Comparison of ENCODE assay signal across 1 cellular context in the genomic region with DNA sequence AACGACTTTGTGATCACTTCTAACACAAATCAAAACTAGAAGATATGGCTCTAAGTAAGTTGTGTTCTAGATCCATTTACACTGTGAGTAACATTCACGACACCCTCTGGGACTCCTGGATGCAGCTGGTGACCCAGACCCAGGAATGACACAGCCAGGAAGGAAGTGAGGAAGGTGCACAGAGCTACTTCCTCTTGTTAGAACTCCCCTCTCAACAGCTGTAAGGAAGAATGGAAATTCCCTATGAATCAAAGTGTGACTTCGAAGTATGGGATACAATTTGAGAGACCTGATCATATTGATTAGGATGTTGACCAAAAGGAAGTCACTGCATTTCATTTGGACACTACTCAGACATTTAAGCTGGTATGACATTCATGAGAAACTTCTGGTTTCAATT.
A peak's percentile ranks its signal among the peaks of the same experiment; 100 is the strongest.
TF ChIP-seq lines count a peak whose summit lies in the region.

No MANE protein-coding gene starts in this region.

TF ChIP-seq in K562, 482 proteins besides CTCF, POLR2A, EP300 and RAD21:
- TF ChIP-seq RBM14 (IDR thresholded peaks at IDR 0.05; ENCODE audit: borderline replicate concordance, insufficient read depth, low read depth, low read length) (no peak), ZKSCAN3 (CRISPR knock-in tag; IDR thresholded peaks at IDR 0.05) (no peak), SPI1 (IDR thresholded peaks at IDR 0.05; ENCODE audit: borderline replicate concordance, low read depth, low read length) (peak; percentile 45; the same call in 1 of the 2 replicates), ETV6 (IDR thresholded peaks at IDR 0.05; ENCODE audit: borderline replicate concordance in 1 of 2, low read depth in 2 of 2, low read length in 1 of 2) (no peak), ETV6 (CRISPR knock-in tag; IDR thresholded peaks at IDR 0.05; ENCODE audit: borderline replicate concordance) (no peak), ASH1L (IDR thresholded peaks at IDR 0.05; ENCODE audit: borderline replicate concordance, low read depth, partially characterized antibody) (no peak), NR2C2 (CRISPR knock-in tag; IDR thresholded peaks at IDR 0.05) (no peak), NR2C2 (tag; IDR thresholded peaks at IDR 0.05) (no peak)
- TF ChIP-seq, protein P1, sequence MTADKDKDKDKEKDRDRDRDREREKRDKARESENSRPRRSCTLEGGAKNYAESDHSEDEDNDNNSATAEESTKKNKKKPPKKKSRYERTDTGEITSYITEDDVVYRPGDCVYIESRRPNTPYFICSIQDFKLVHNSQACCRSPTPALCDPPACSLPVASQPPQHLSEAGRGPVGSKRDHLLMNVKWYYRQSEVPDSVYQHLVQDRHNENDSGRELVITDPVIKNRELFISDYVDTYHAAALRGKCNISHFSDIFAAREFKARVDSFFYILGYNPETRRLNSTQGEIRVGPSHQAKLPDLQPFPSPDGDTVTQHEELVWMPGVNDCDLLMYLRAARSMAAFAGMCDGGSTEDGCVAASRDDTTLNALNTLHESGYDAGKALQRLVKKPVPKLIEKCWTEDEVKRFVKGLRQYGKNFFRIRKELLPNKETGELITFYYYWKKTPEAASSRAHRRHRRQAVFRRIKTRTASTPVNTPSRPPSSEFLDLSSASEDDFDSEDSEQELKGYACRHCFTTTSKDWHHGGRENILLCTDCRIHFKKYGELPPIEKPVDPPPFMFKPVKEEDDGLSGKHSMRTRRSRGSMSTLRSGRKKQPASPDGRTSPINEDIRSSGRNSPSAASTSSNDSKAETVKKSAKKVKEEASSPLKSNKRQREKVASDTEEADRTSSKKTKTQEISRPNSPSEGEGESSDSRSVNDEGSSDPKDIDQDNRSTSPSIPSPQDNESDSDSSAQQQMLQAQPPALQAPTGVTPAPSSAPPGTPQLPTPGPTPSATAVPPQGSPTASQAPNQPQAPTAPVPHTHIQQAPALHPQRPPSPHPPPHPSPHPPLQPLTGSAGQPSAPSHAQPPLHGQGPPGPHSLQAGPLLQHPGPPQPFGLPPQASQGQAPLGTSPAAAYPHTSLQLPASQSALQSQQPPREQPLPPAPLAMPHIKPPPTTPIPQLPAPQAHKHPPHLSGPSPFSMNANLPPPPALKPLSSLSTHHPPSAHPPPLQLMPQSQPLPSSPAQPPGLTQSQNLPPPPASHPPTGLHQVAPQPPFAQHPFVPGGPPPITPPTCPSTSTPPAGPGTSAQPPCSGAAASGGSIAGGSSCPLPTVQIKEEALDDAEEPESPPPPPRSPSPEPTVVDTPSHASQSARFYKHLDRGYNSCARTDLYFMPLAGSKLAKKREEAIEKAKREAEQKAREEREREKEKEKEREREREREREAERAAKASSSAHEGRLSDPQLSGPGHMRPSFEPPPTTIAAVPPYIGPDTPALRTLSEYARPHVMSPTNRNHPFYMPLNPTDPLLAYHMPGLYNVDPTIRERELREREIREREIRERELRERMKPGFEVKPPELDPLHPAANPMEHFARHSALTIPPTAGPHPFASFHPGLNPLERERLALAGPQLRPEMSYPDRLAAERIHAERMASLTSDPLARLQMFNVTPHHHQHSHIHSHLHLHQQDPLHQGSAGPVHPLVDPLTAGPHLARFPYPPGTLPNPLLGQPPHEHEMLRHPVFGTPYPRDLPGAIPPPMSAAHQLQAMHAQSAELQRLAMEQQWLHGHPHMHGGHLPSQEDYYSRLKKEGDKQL (CRISPR knock-in tag; IDR thresholded peaks at IDR 0.05; ENCODE audit: borderline replicate concordance), result no peak
- TF ChIP-seq, protein P2, sequence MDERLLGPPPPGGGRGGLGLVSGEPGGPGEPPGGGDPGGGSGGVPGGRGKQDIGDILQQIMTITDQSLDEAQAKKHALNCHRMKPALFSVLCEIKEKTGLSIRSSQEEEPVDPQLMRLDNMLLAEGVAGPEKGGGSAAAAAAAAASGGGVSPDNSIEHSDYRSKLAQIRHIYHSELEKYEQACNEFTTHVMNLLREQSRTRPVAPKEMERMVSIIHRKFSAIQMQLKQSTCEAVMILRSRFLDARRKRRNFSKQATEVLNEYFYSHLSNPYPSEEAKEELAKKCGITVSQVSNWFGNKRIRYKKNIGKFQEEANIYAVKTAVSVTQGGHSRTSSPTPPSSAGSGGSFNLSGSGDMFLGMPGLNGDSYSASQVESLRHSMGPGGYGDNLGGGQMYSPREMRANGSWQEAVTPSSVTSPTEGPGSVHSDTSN (CRISPR knock-in tag; IDR thresholded peaks at IDR 0.05; ENCODE audit: low read depth), result no peak
- TF ChIP-seq, protein P2 (tag; conservative IDR thresholded peaks at IDR 0.05; ENCODE audit: low read depth), result no peak
